In the genomic region with DNA sequence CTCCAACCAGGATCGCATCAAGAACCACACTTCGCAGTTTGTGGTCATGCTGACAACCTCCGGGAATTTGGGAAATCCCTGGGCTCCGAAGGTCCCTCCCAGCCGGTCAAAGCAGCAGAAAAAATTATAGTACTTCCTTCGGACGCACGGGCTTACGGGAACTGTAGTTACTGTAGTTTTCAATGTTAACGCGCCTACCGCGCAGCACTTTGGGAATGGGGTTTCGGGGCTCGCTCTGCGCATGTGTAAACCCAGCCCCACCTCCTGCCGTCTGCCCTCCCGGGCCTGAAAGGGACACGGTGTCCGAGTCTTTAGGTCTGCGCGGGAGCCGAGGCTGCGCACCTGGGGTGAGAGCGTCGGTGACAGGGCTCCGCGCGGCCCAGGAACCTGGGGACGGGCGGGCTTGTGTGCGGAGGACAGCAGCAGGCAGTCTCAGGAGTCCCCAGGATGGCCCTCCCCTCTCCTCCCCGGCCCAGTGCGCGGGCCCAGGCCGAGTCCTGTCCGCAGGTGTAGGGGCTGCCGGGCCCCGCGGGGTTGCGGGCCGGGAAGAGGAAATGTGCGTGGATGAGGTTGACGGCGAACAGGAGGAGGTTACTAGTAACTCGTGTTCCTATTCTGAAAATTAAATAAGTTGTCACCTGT, we compare ENCODE assay signal across 8 cellular contexts. TPM values are rescaled to one million over a fixed set of nuclear protein-coding genes. Genes with fewer than 3 reads are reported as not detected.
DNase-seq lines count a peak whose midpoint lies in the region; TF ChIP-seq lines count a peak whose summit lies in the region.
"Not testable (repeated sequence)": the region's sequence is repeated elsewhere in the genome, so short reads cannot be mapped to it uniquely, and the experiment has no call there.

ZNF658 (plus strand) TSS at position 236 of the 642 bp plus-strand sequence. CDS start 2,837 bp downstream, outside the sequence.

- H3K9me3 Mint-ChIP-seq in activated CD4-positive, alpha-beta memory T cell treated with anti-CD3 and anti-CD28 coated beads, Interleukin-2, amount 10 ng/mL, durations not matched to agents 7 days and 5 days; immature natural killer cell: not testable (repeated sequence)

- not testable (repeated sequence) for H3K27me3 ChIP-seq in KMS-11 (ENCODE audit: insufficient read depth, low read depth); suprapubic skin

- POLR2A ChIA-PET in activated CD4-positive, alpha-beta memory T cell treated with anti-CD3 and anti-CD28 coated beads, Interleukin-2, amount 10 ng/mL, durations not matched to agents 7 days and 5 days (lab: Charles Lee) = not testable (repeated sequence)

- peak within 1 kb of the TSS; percentile 79 for H3K27ac Mint-ChIP-seq in activated CD4-positive, alpha-beta memory T cell treated with anti-CD3 and anti-CD28 coated beads, Interleukin-2, amount 10 ng/mL, durations not matched to agents 7 days and 5 days
- H3K27ac Mint-ChIP-seq in immature natural killer cell = peak within 1 kb of the TSS; percentile 62 to 88 (median 80)

- H3K4me3 ChIP-seq in GM12865 (ENCODE audit: low read depth, low read length) = peak within 1 kb of the TSS; percentile 56
- H3K4me3 ChIP-seq in HFF-Myc (replicated peaks; ENCODE audit: low read depth, low read length) = peak within 1 kb of the TSS; percentile 44
- not testable (repeated sequence) for H3K4me3 ChIP-seq in KMS-11 (IDR thresholded peaks at IDR 0.05; ENCODE audit: insufficient read depth, low read depth, low read length)
- H3K4me3 ChIP-seq in choroid plexus epithelial cell (ENCODE audit: low read depth, low read length) = peak within 1 kb of the TSS; percentile 59
- peak within 1 kb of the TSS; percentile 61 for H3K4me3 ChIP-seq in suprapubic skin

- H3K4me1 ChIP-seq in KMS-11 (ENCODE audit: low read depth, poor library complexity, severe bottlenecking); suprapubic skin: not testable (repeated sequence)

- not testable (repeated sequence) for H3K79me2 ChIP-seq in KMS-11 (ENCODE audit: insufficient read depth, low read depth)

- not testable (repeated sequence) for H3K4me2 ChIP-seq in KMS-11

- not testable (repeated sequence) for TF ChIP-seq CTCF in GM12865 (IDR thresholded peaks at IDR 0.05; ENCODE audit: insufficient read depth, low read depth, low read length, missing control alignments); HFF-Myc (IDR thresholded peaks at IDR 0.05; ENCODE audit: low read depth, low read length, missing control alignments); KMS-11 (conservative IDR thresholded peaks at IDR 0.05; ENCODE audit: low read depth, low read length); choroid plexus epithelial cell (conservative IDR thresholded peaks at IDR 0.05; ENCODE audit: low read depth, low read length); suprapubic skin (IDR thresholded peaks at IDR 0.05)

- not testable (repeated sequence) for H4K20me1 ChIP-seq in KMS-11 (ENCODE audit: insufficient read depth)

- H3K36me3 ChIP-seq in KMS-11 (ENCODE audit: insufficient read depth); suprapubic skin: not testable (repeated sequence)

- DNase-seq in GM12865 (ENCODE audit: low read depth) (peak; percentile 86), HFF-Myc (ENCODE audit: extremely low read depth, low read depth) (peak; percentile 59), choroid plexus epithelial cell (ENCODE audit: low read depth) (peak; percentile 91), immature natural killer cell (peak; percentile 38 to 62 (median 55)), putamen (ENCODE audit: low spot score) (peak; percentile 82), suprapubic skin (ENCODE audit: low spot score in 2 of 2) (peak; percentile 82 to 87)
- peak; percentile 75 for DNase-seq in activated CD4-positive, alpha-beta memory T cell treated with anti-CD3 and anti-CD28 coated beads, Interleukin-2, amount 10 ng/mL, durations not matched to agents 7 days and 5 days

- CTCF ChIA-PET in activated CD4-positive, alpha-beta memory T cell treated with anti-CD3 and anti-CD28 coated beads, Interleukin-2, amount 10 ng/mL, durations not matched to agents 7 days and 5 days (lab: Charles Lee) = not testable (repeated sequence)

- not testable (repeated sequence) for H3K4me1 Mint-ChIP-seq in activated CD4-positive, alpha-beta memory T cell treated with anti-CD3 and anti-CD28 coated beads, Interleukin-2, amount 10 ng/mL, durations not matched to agents 7 days and 5 days
- H3K4me1 Mint-ChIP-seq in immature natural killer cell = peaks cover 4 to 10% of the 10 kb centered on the region in 2 donors

- H2AFZ ChIP-seq in KMS-11 (ENCODE audit: low read depth) = peak within 1 kb of the TSS; percentile 34; the same call in 1 of the 2 replicates

- TF ChIP-seq EP300 in suprapubic skin (IDR thresholded peaks at IDR 0.05) = not testable (repeated sequence)

- not testable (repeated sequence) for TF ChIP-seq POLR2A in suprapubic skin (IDR thresholded peaks at IDR 0.05)

- H3K9me3 ChIP-seq in suprapubic skin = not testable (repeated sequence)

- H3K27ac ChIP-seq in KMS-11 = not testable (repeated sequence)
- peak within 1 kb of the TSS; percentile 75 for H3K27ac ChIP-seq in suprapubic skin

- not testable (repeated sequence) for H3K36me3 Mint-ChIP-seq in activated CD4-positive, alpha-beta memory T cell treated with anti-CD3 and anti-CD28 coated beads, Interleukin-2, amount 10 ng/mL, durations not matched to agents 7 days and 5 days (ENCODE audit: low read depth); immature natural killer cell

- WGBS in suprapubic skin = 0% methylated on average over 14 of the region's 46 CpGs

- peak within 1 kb of the TSS; percentile 92 for H3K4me3 Mint-ChIP-seq in activated CD4-positive, alpha-beta memory T cell treated with anti-CD3 and anti-CD28 coated beads, Interleukin-2, amount 10 ng/mL, durations not matched to agents 7 days and 5 days
- H3K4me3 Mint-ChIP-seq in immature natural killer cell = peak within 1 kb of the TSS; percentile 94 to 98 (median 96)

- H3K27me3 Mint-ChIP-seq in activated CD4-positive, alpha-beta memory T cell treated with anti-CD3 and anti-CD28 coated beads, Interleukin-2, amount 10 ng/mL, durations not matched to agents 7 days and 5 days; immature natural killer cell (ENCODE audit: low read depth in 3 of 3): not testable (repeated sequence)

- not testable (repeated sequence) for H3K9ac ChIP-seq in KMS-11

RNA-seq across cellular contexts. Expression of gene ZNF658, which starts in this region (rescaled TPM):
- 1 to 10 TPM; 2.8 to 3.2 TPM for total RNA-seq in activated CD4-positive, alpha-beta memory T cell treated with anti-CD3 and anti-CD28 coated beads, Interleukin-2, amount 10 ng/mL, durations not matched to agents 7 days and 5 days
- 1 to 10 TPM in 1 of 3 donors, under 1 TPM in 1, not detected in 1; 0.24 to 1.1 TPM for polyA plus RNA-seq in immature natural killer cell
- total RNA-seq in suprapubic skin = 10 to 100 TPM in 2 of 4 donors, 1 to 10 TPM in 2; 8.6 to 12.2 (median 10.4) TPM
